1 cellular context compared by ENCODE assay signal in genomic region chrX:44903107-44903506, GRCh38.
TF ChIP-seq lines count a peak whose summit lies in the region.

No MANE protein-coding gene starts in this region.

TF ChIP-seq in K562, 482 proteins besides CTCF, POLR2A, EP300 and RAD21 (continued from another document and continues in another):
- TF ChIP-seq TCFL5 (CRISPR knock-in tag; conservative IDR thresholded peaks at IDR 0.05) (no peak), FOXP4 (CRISPR knock-in tag; IDR thresholded peaks at IDR 0.05; ENCODE audit: borderline replicate concordance) (no peak), ATF7 (IDR thresholded peaks at IDR 0.05) (peak; percentile 49; the same call in 1 of the 2 replicates), SMAD1 (IDR thresholded peaks at IDR 0.05; ENCODE audit: low read depth, low read length, partially characterized antibody) (no peak), ETV5 (CRISPR knock-in tag; IDR thresholded peaks at IDR 0.05; ENCODE audit: low read depth) (no peak), TRIM28 (IDR thresholded peaks at IDR 0.05) (0 out of 2 replicates have a peak, but pooled peaks have one; percentile 28), MTF1 (CRISPR knock-in tag; IDR thresholded peaks at IDR 0.05; ENCODE audit: borderline replicate concordance) (no peak), SOX6 (IDR thresholded peaks at IDR 0.05) (peak; percentile 53), ZNF133 (CRISPR knock-in tag; IDR thresholded peaks at IDR 0.05) (no peak), ETV1 (tag; conservative IDR thresholded peaks at IDR 0.05; ENCODE audit: low read depth) (no peak), ZNF707 (CRISPR knock-in tag; conservative IDR thresholded peaks at IDR 0.05) (no peak), JUND (IDR thresholded peaks at IDR 0.05; ENCODE audit: borderline replicate concordance, low read depth, low read length) (peak; percentile 93), JUND (tag; IDR thresholded peaks at IDR 0.05; ENCODE audit: borderline replicate concordance, low read depth, low read length) (peak; percentile 89), ZNF140 (CRISPR knock-in tag; IDR thresholded peaks at IDR 0.05) (no peak), HDAC2 (IDR thresholded peaks at IDR 0.05) (no peak), POLR2AphosphoS5 (IDR thresholded peaks at IDR 0.05; ENCODE audit: control insufficient read depth, insufficient read depth, low read depth, low read length) (no peak), MEIS2 (IDR thresholded peaks at IDR 0.05; ENCODE audit: partially characterized antibody) (peak; percentile 69), GTF2E2 (tag; IDR thresholded peaks at IDR 0.05) (no peak), ZSCAN32 (CRISPR knock-in tag; IDR thresholded peaks at IDR 0.05) (no peak), DDX20 (tag; IDR thresholded peaks at IDR 0.05; ENCODE audit: low read depth) (no peak), SLC30A9 (CRISPR knock-in tag; IDR thresholded peaks at IDR 0.05) (no peak), NCOR1 (IDR thresholded peaks at IDR 0.05) (no peak), CHD7 (IDR thresholded peaks at IDR 0.05; ENCODE audit: low read depth, low read length) (no peak), RFX1 (IDR thresholded peaks at IDR 0.05) (no peak), TEAD1 (CRISPR knock-in tag; IDR thresholded peaks at IDR 0.05) (no peak), RFX5 (IDR thresholded peaks at IDR 0.05; ENCODE audit: low read depth, low read length) (no peak), KLF16 (IDR thresholded peaks at IDR 0.05) (no peak), GTF2F1 (IDR thresholded peaks at IDR 0.05; ENCODE audit: low read depth, low read length) (no peak), RAD51 (IDR thresholded peaks at IDR 0.05; ENCODE audit: borderline replicate concordance, low read depth) (no peak), ZFP36 (IDR thresholded peaks at IDR 0.05; ENCODE audit: low read depth, low read length, partially characterized antibody) (no peak), HDGF (IDR thresholded peaks at IDR 0.05) (no peak), ETV6 (IDR thresholded peaks at IDR 0.05; ENCODE audit: borderline replicate concordance in 1 of 2, low read depth in 2 of 2, low read length in 1 of 2) (no peak), ETV6 (CRISPR knock-in tag; IDR thresholded peaks at IDR 0.05; ENCODE audit: borderline replicate concordance) (no peak), NFE2 (IDR thresholded peaks at IDR 0.05; ENCODE audit: low read depth) (peak; percentile 82), ZBTB11 (CRISPR knock-in tag; IDR thresholded peaks at IDR 0.05) (no peak)
- TF ChIP-seq, protein P1, sequence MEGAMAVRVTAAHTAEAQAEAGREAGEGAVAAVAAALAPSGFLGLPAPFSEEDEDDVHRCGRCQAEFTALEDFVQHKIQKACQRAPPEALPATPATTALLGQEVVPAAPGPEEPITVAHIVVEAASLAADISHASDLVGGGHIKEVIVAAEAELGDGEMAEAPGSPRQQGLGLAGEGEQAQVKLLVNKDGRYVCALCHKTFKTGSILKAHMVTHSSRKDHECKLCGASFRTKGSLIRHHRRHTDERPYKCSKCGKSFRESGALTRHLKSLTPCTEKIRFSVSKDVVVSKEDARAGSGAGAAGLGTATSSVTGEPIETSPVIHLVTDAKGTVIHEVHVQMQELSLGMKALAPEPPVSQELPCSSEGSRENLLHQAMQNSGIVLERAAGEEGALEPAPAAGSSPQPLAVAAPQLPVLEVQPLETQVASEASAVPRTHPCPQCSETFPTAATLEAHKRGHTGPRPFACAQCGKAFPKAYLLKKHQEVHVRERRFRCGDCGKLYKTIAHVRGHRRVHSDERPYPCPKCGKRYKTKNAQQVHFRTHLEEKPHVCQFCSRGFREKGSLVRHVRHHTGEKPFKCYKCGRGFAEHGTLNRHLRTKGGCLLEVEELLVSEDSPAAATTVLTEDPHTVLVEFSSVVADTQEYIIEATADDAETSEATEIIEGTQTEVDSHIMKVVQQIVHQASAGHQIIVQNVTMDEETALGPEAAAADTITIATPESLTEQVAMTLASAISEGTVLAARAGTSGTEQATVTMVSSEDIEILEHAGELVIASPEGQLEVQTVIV (CRISPR knock-in tag; IDR thresholded peaks at IDR 0.05; ENCODE audit: borderline replicate concordance) = no peak
- TF ChIP-seq, protein P2, sequence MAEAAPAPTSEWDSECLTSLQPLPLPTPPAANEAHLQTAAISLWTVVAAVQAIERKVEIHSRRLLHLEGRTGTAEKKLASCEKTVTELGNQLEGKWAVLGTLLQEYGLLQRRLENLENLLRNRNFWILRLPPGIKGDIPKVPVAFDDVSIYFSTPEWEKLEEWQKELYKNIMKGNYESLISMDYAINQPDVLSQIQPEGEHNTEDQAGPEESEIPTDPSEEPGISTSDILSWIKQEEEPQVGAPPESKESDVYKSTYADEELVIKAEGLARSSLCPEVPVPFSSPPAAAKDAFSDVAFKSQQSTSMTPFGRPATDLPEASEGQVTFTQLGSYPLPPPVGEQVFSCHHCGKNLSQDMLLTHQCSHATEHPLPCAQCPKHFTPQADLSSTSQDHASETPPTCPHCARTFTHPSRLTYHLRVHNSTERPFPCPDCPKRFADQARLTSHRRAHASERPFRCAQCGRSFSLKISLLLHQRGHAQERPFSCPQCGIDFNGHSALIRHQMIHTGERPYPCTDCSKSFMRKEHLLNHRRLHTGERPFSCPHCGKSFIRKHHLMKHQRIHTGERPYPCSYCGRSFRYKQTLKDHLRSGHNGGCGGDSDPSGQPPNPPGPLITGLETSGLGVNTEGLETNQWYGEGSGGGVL (CRISPR knock-in tag; IDR thresholded peaks at IDR 0.05) = no peak
- TF ChIP-seq, protein P3, sequence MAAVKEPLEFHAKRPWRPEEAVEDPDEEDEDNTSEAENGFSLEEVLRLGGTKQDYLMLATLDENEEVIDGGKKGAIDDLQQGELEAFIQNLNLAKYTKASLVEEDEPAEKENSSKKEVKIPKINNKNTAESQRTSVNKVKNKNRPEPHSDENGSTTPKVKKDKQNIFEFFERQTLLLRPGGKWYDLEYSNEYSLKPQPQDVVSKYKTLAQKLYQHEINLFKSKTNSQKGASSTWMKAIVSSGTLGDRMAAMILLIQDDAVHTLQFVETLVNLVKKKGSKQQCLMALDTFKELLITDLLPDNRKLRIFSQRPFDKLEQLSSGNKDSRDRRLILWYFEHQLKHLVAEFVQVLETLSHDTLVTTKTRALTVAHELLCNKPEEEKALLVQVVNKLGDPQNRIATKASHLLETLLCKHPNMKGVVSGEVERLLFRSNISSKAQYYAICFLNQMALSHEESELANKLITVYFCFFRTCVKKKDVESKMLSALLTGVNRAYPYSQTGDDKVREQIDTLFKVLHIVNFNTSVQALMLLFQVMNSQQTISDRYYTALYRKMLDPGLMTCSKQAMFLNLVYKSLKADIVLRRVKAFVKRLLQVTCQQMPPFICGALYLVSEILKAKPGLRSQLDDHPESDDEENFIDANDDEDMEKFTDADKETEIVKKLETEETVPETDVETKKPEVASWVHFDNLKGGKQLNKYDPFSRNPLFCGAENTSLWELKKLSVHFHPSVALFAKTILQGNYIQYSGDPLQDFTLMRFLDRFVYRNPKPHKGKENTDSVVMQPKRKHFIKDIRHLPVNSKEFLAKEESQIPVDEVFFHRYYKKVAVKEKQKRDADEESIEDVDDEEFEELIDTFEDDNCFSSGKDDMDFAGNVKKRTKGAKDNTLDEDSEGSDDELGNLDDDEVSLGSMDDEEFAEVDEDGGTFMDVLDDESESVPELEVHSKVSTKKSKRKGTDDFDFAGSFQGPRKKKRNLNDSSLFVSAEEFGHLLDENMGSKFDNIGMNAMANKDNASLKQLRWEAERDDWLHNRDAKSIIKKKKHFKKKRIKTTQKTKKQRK (IDR thresholded peaks at IDR 0.05; ENCODE audit: borderline replicate concordance, low read depth, low read length) = no peak
